In the genomic region with DNA sequence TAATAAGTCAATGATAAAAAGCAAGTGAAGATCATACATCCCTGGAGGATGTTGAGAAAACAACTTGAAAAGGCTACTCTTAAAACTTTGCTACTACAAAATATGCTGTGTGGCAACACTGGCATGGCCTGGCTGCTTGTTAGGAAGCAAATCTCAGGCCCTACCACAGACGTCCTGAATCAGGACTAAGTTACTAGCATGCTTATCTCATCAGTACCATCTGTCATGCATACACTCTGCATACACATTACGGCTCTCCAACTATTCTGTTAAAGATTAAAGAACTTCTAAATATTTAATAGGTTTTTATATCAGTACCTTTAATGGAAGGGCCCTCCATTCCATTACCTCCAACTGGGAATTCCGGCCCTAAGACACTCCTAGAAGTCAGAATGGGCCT, we compare ENCODE assay signal across 17 cellular contexts.
"Had no signal": no experiment of that assay in that cellular context is flagged by ENCODE, and none has a peak within 500 bp of the region (broad histone marks: within the 10 kb centered on the region; RNA-seq: fewer than 3 reads in every experiment).

No MANE protein-coding gene starts in this region.

- H3K4me1 ChIP-seq: right atrium auricular region had no signal

- DNase-seq: activated CD4-positive, alpha-beta memory T cell treated with anti-CD3 and anti-CD28 coated beads for 36 hours; activated CD4-positive, alpha-beta T cell treated with anti-CD3 and anti-CD28 coated beads for 4 hours; activated gamma-delta T cell treated with Interleukin-2 at 50 U/mL for 16 hours; activated T-cell treated with anti-CD3 and anti-CD28 coated beads for 4 hours; adrenal gland; effector CD4-positive, alpha-beta T cell; immature natural killer cell; mucosa of descending colon; naive B cell; stimulated activated naive CD8-positive, alpha-beta T cell treated with anti-CD3 and anti-CD28 coated beads, Interleukin-15, amount 100 ng/mL, for 72 hours; upper lobe of left lung had no signal

- H3K27me3 Mint-ChIP-seq: activated CD4-positive, alpha-beta memory T cell treated with anti-CD3 and anti-CD28 coated beads for 36 hours; memory B cell; naive B cell; progenitor cell of endocrine pancreas; stimulated activated naive CD8-positive, alpha-beta T cell treated with anti-CD3 and anti-CD28 coated beads, Interleukin-15, amount 100 ng/mL, for 72 hours had no signal

- H3K27ac ChIP-seq: adrenal gland, gastroesophageal sphincter, right atrium auricular region, upper lobe of left lung had no signal

- H3K27me3 ChIP-seq: adrenal gland, gastroesophageal sphincter, right atrium auricular region, upper lobe of left lung had no signal

- H3K4me3 ChIP-seq: adrenal gland, gastroesophageal sphincter, mucosa of descending colon, right atrium auricular region, upper lobe of left lung had no signal

- H3K27ac Mint-ChIP-seq: activated CD4-positive, alpha-beta memory T cell treated with anti-CD3 and anti-CD28 coated beads for 36 hours; activated naive CD4-positive, alpha-beta T cell treated with anti-CD3 and anti-CD28 coated beads, Interleukin-2, amount 50 U/mL, for 72 hours; activated T-helper 1 cell treated with anti-CD3 and anti-CD28 coated beads, Interleukin-12 subunit alpha, Interleukin-12 subunit beta, Interleukin-2, Interleukin-4 antibody, amounts not matched to agents 30 ng/mL and 10 ng/mL and 1 ng/mL, durations not matched to agents 14 hours and 24 hours and 36 hours; immature natural killer cell; memory B cell; naive B cell; progenitor cell of endocrine pancreas; stimulated activated naive CD8-positive, alpha-beta T cell treated with anti-CD3 and anti-CD28 coated beads, Interleukin-15, amount 100 ng/mL, for 72 hours had no signal

- H3K4me3 Mint-ChIP-seq: activated CD4-positive, alpha-beta memory T cell treated with anti-CD3 and anti-CD28 coated beads for 36 hours; activated T-helper 1 cell treated with anti-CD3 and anti-CD28 coated beads, Interleukin-12 subunit alpha, Interleukin-12 subunit beta, Interleukin-2, Interleukin-4 antibody, amounts not matched to agents 30 ng/mL and 10 ng/mL and 1 ng/mL, durations not matched to agents 14 hours and 24 hours and 36 hours; immature natural killer cell; memory B cell; naive B cell; stimulated activated naive CD8-positive, alpha-beta T cell treated with anti-CD3 and anti-CD28 coated beads, Interleukin-15, amount 100 ng/mL, for 72 hours had no signal

- H3K36me3 ChIP-seq: adrenal gland, gastroesophageal sphincter, right atrium auricular region, upper lobe of left lung had no signal
